Comparison of ENCODE assay signal across 1 cellular context in genomic region chr2:70258532-70258875, GRCh38.
TF ChIP-seq lines count a peak whose summit lies in the region.

No MANE protein-coding gene starts in this region.

TF ChIP-seq in HepG2, 621 proteins besides CTCF, POLR2A, EP300 and RAD21 (continued from another document):
- TF ChIP-seq NRL (CRISPR knock-in tag; IDR thresholded peaks at IDR 0.05; ENCODE audit: borderline replicate concordance), result peak; percentile 75; the same call in 1 of the 2 replicates
- TF ChIP-seq KMT2A (CRISPR knock-in tag; IDR thresholded peaks at IDR 0.05), result peak; percentile 56; the same call in 1 of the 2 replicates
- no peak for TF ChIP-seq SRSF4 (IDR thresholded peaks at IDR 0.05; ENCODE audit: low read depth, low read length, poor library complexity, severe bottlenecking)
- TF ChIP-seq IKZF5 (CRISPR knock-in tag; IDR thresholded peaks at IDR 0.05), result 0 out of 2 replicates have a peak, but pooled peaks have one; percentile 1
- no peak for TF ChIP-seq GLI4 (CRISPR knock-in tag; IDR thresholded peaks at IDR 0.05; ENCODE audit: borderline replicate concordance)
- no peak for TF ChIP-seq TRIM24 (CRISPR knock-in tag; IDR thresholded peaks at IDR 0.05)
- no peak for TF ChIP-seq ZNF724P (CRISPR knock-in tag; IDR thresholded peaks at IDR 0.05; ENCODE audit: borderline replicate concordance)
- TF ChIP-seq ELK4 (CRISPR knock-in tag; IDR thresholded peaks at IDR 0.05; ENCODE audit: borderline replicate concordance), result no peak
- 0 out of 2 replicates have a peak, but pooled peaks have one; percentile 21 for TF ChIP-seq THRA (CRISPR knock-in tag; IDR thresholded peaks at IDR 0.05; ENCODE audit: borderline replicate concordance)
- no peak for TF ChIP-seq ETV5 (CRISPR knock-in tag; IDR thresholded peaks at IDR 0.05; ENCODE audit: borderline replicate concordance)
- no peak for TF ChIP-seq ATF1 (CRISPR knock-in tag; IDR thresholded peaks at IDR 0.05)
- TF ChIP-seq ARNT (IDR thresholded peaks at IDR 0.05), result no peak
- no peak for TF ChIP-seq ZSCAN5A (CRISPR knock-in tag; IDR thresholded peaks at IDR 0.05; ENCODE audit: borderline replicate concordance)
